In genomic region chrX:29447867-29448266, GRCh38 we compare ENCODE assay signal across 31 cellular contexts.
"Had no signal": no experiment of that assay in that cellular context is flagged by ENCODE, and none has a peak within 500 bp of the region (broad histone marks: within the 10 kb centered on the region; RNA-seq: fewer than 3 reads in every experiment).

No MANE protein-coding gene starts in this region.

- H3K9me3 Mint-ChIP-seq: activated CD4-positive, alpha-beta T cell treated with anti-CD3 and anti-CD28 coated beads, Interleukin-2, amount 10 ng/mL, durations not matched to agents 7 days and 5 days; activated naive CD4-positive, alpha-beta T cell treated with anti-CD3 and anti-CD28 coated beads for 36 hours; activated T-cell treated with anti-CD3 and anti-CD28 coated beads, Interleukin-2, amount 50 U/mL, for 24 hours; T-helper 1 cell treated with Interleukin-12 subunit alpha and Interleukin-12 subunit beta and Interleukin-4 antibody, amounts not matched to agents 30 μg/mL and 1 μg/mL, for 36 hours; T-helper 2 cell treated with Interferon-gamma antibody and Interleukin-4, amounts not matched to agents 5 μg/mL and 100 μg/mL, for 36 hours; WTC11 had no signal

- H3K4me3 Mint-ChIP-seq: activated CD4-positive, alpha-beta T cell treated with anti-CD3 and anti-CD28 coated beads for 36 hours; activated CD4-positive, alpha-beta T cell treated with anti-CD3 and anti-CD28 coated beads, Interleukin-2, amount 10 ng/mL, durations not matched to agents 7 days and 5 days; activated CD8-positive, alpha-beta T cell treated with anti-CD3 and anti-CD28 coated beads, Interleukin-2, amount 10 ng/mL, durations not matched to agents 7 days and 5 days; activated naive CD4-positive, alpha-beta T cell treated with anti-CD3 and anti-CD28 coated beads for 36 hours; activated T-cell treated with anti-CD3 and anti-CD28 coated beads, Interleukin-2, amount 50 U/mL, for 24 hours; T-helper 1 cell treated with Interleukin-12 subunit alpha and Interleukin-12 subunit beta and Interleukin-4 antibody, amounts not matched to agents 30 μg/mL and 1 μg/mL, for 36 hours; T-helper 2 cell treated with Interferon-gamma antibody and Interleukin-4, amounts not matched to agents 5 μg/mL and 100 μg/mL, for 36 hours; WTC11 had no signal

- H3K27me3 ChIP-seq: Peyer's patch, SJSA1 had no signal

- H3K4me1 ChIP-seq: breast epithelium, Peyer's patch, SJSA1 had no signal

- H3K27me3 Mint-ChIP-seq: activated CD4-positive, alpha-beta T cell treated with anti-CD3 and anti-CD28 coated beads for 36 hours; activated CD4-positive, alpha-beta T cell treated with anti-CD3 and anti-CD28 coated beads, Interleukin-2, amount 10 ng/mL, durations not matched to agents 7 days and 5 days; activated T-cell treated with anti-CD3 and anti-CD28 coated beads, Interleukin-2, amount 50 U/mL, for 24 hours had no signal

- DNase-seq: activated CD4-positive, alpha-beta T cell treated with anti-CD3 and anti-CD28 coated beads for 36 hours; activated CD4-positive, alpha-beta T cell treated with anti-CD3 and anti-CD28 coated beads, Interleukin-2, amount 10 ng/mL, durations not matched to agents 7 days and 5 days; activated CD4-positive, alpha-beta T cell treated with anti-CD3 and anti-CD28 coated beads, Interleukin-2, amount 50 U/mL, for 48 hours; activated CD8-positive, alpha-beta T cell treated with anti-CD3 and anti-CD28 coated beads, Interleukin-2, amount 10 ng/mL, durations not matched to agents 7 days and 5 days; activated gamma-delta T cell treated with Interleukin-2 at 50 U/mL for 16 hours; activated naive CD4-positive, alpha-beta T cell treated with anti-CD3 and anti-CD28 coated beads for 36 hours; activated T-cell treated with anti-CD3 and anti-CD28 coated beads, Interleukin-2, amount 50 U/mL, for 24 hours; anterior cingulate cortex; MM.1S; MV-4-11; NCI-H1092; NCI-H1436 treated with DMSO at 0.1 percent for 48 hours; NCI-H1694 treated with DMSO at 0.1 percent for 48 hours; NCI-H2029; NCI-H2107; NCI-H2171; NCI-H510A; NCI-H526; NCI-H748 treated with DMSO at 0.1 percent for 48 hours; NK-92 treated with Interleukin-12 subunit alpha and Interleukin-12 subunit beta, amount 100 ng/mL, for 24 hours; PC-3; Peyer's patch; RPMI8226; SHP77 treated with DMSO at 0.1 percent for 48 hours; SK-N-SH had no signal

- H3K4me3 ChIP-seq: breast epithelium, Peyer's patch, SJSA1 had no signal

- H3K36me3 Mint-ChIP-seq: activated naive CD4-positive, alpha-beta T cell treated with anti-CD3 and anti-CD28 coated beads, Interleukin-2, amount 50 U/mL, for 72 hours; WTC11 had no signal

- H3K9me3 ChIP-seq: breast epithelium, Peyer's patch, SJSA1, SK-N-SH had no signal

- H3K27ac Mint-ChIP-seq: activated CD4-positive, alpha-beta T cell treated with anti-CD3 and anti-CD28 coated beads for 36 hours; activated CD4-positive, alpha-beta T cell treated with anti-CD3 and anti-CD28 coated beads, Interleukin-2, amount 10 ng/mL, durations not matched to agents 7 days and 5 days; activated CD8-positive, alpha-beta T cell treated with anti-CD3 and anti-CD28 coated beads, Interleukin-2, amount 10 ng/mL, durations not matched to agents 7 days and 5 days; activated naive CD4-positive, alpha-beta T cell treated with anti-CD3 and anti-CD28 coated beads for 36 hours; activated naive CD4-positive, alpha-beta T cell treated with anti-CD3 and anti-CD28 coated beads, Interleukin-2, amount 50 U/mL, for 72 hours; activated T-cell treated with anti-CD3 and anti-CD28 coated beads, Interleukin-2, amount 50 U/mL, for 24 hours; T-helper 1 cell treated with Interleukin-12 subunit alpha and Interleukin-12 subunit beta and Interleukin-4 antibody, amounts not matched to agents 30 μg/mL and 1 μg/mL, for 36 hours; T-helper 2 cell treated with Interferon-gamma antibody and Interleukin-4, amounts not matched to agents 5 μg/mL and 100 μg/mL, for 36 hours; WTC11 had no signal

- H3K4me1 Mint-ChIP-seq: activated CD4-positive, alpha-beta T cell treated with anti-CD3 and anti-CD28 coated beads for 36 hours; activated CD4-positive, alpha-beta T cell treated with anti-CD3 and anti-CD28 coated beads, Interleukin-2, amount 10 ng/mL, durations not matched to agents 7 days and 5 days had no signal

- H3K36me3 ChIP-seq: breast epithelium, Peyer's patch, SJSA1 had no signal
